38 cellular contexts compared by ENCODE assay signal in genomic region chr1:51158263-51158662, GRCh38. TPM values are rescaled to one million over a fixed set of nuclear protein-coding genes. Genes with fewer than 3 reads are reported as not detected.
"Had no signal": no experiment of that assay in that cellular context is flagged by ENCODE, and none has a peak within 500 bp of the region (broad histone marks: within the 10 kb centered on the region; RNA-seq: fewer than 3 reads in every experiment).

No MANE protein-coding gene starts in this region.

- H3K9me3 ChIP-seq: MG63 had no signal

- DNase-seq: Karpas-422, Kasumi-1, MG63, MM.1S, MV-4-11, NCI-H1048, NCI-H1092, NCI-H1092 treated with DMSO at 0.1 percent for 48 hours, NCI-H1105, NCI-H1105 treated with DMSO at 0.1 percent for 48 hours, NCI-H1417, NCI-H1417 treated with DMSO at 0.1 percent for 48 hours, NCI-H1436, NCI-H1436 treated with DMSO at 0.1 percent for 48 hours, NCI-H146, NCI-H1694, NCI-H1694 treated with DMSO at 0.1 percent for 48 hours, NCI-H187, NCI-H187 treated with DMSO at 0.1 percent for 48 hours, NCI-H1930, NCI-H2029, NCI-H2029 treated with DMSO at 0.1 percent for 48 hours, NCI-H2081, NCI-H2081 treated with DMSO at 0.1 percent for 48 hours, NCI-H2107, NCI-H2171, NCI-H2171 treated with DMSO at 0.1 percent for 48 hours, NCI-H2227 treated with DMSO at 0.1 percent for 48 hours, NCI-H226, NCI-H345, NCI-H446, NCI-H446 treated with DMSO at 0.1 percent for 48 hours, NCI-H510A, NCI-H510A treated with DMSO at 0.1 percent for 48 hours had no signal

- H3K36me3 ChIP-seq: MG63 had no signal

- H3K4me3 ChIP-seq: MG63 had no signal

- H3K27me3 ChIP-seq: MG63 had no signal

RNA-seq across cellular contexts. Expression of gene C1orf185, which starts 56.2 kb away (rescaled TPM):
- total RNA-seq: LHCN-M2, M059J, MCF 10A, NCI-H460 had no signal
